Comparison of ENCODE assay signal across 15 cellular contexts in genomic region chr4:140038031-140038533, GRCh38.
A peak's percentile ranks its signal among the peaks of the same experiment; 100 is the strongest.
DNase-seq lines count a peak whose midpoint lies in the region; ATAC-seq and TF ChIP-seq lines count a peak whose summit lies in the region.
"Had no signal": no experiment of that assay in that cellular context is flagged by ENCODE, and none has a peak within 500 bp of the region (broad histone marks: within the 10 kb centered on the region; RNA-seq: fewer than 3 reads in every experiment).

No MANE protein-coding gene starts in this region.

- ATAC-seq in activated naive CD8-positive, alpha-beta T cell treated with anti-CD3 and anti-CD28 coated beads, Interleukin-2, amount 50 U/mL, for 24 hours = peak; percentile 42
- no peak for ATAC-seq in thoracic aorta (ENCODE audit: insufficient number of reproducible peaks, low FRiP score, low read depth)
- no peak for ATAC-seq in activated CD4-positive, CD25-positive, alpha-beta regulatory T cell treated with anti-CD3 and anti-CD28 coated beads, Interleukin-2, amount 50 U/mL, for 24 hours
- ATAC-seq: T-helper 17 cell had no signal

- no peak overlapping the region for H3K4me3 Mint-ChIP-seq in activated naive CD8-positive, alpha-beta T cell treated with anti-CD3 and anti-CD28 coated beads, Interleukin-2, amount 50 U/mL, for 24 hours
- no peak overlapping the region for H3K4me3 Mint-ChIP-seq in activated naive CD8-positive, alpha-beta T cell treated with anti-CD3 and anti-CD28 coated beads for 36 hours
- H3K4me3 Mint-ChIP-seq: activated CD4-positive, alpha-beta memory T cell treated with anti-CD3 and anti-CD28 coated beads, Interleukin-2, amount 10 ng/mL, durations not matched to agents 7 days and 5 days; activated naive CD4-positive, alpha-beta T cell treated with anti-CD3 and anti-CD28 coated beads for 36 hours; memory B cell; T-helper 17 cell had no signal

- no peaks in the 10 kb centered on the region for H3K27me3 Mint-ChIP-seq in activated naive CD8-positive, alpha-beta T cell treated with anti-CD3 and anti-CD28 coated beads, Interleukin-2, amount 50 U/mL, for 24 hours
- H3K27me3 Mint-ChIP-seq in activated naive CD8-positive, alpha-beta T cell treated with anti-CD3 and anti-CD28 coated beads for 36 hours = no peaks in the 10 kb centered on the region

- H3K27me3 ChIP-seq in thoracic aorta (replicated peaks; ENCODE audit: insufficient read depth) = no peaks in the 10 kb centered on the region
- H3K27me3 ChIP-seq: testis had no signal

- TF ChIP-seq CTCF in VCaP (conservative IDR thresholded peaks at IDR 0.05) (no peak), thoracic aorta (IDR thresholded peaks at IDR 0.05) (no peak)

- no peak for DNase-seq in activated naive CD8-positive, alpha-beta T cell treated with anti-CD3 and anti-CD28 coated beads, Interleukin-2, amount 50 U/mL, for 24 hours
- DNase-seq in activated naive CD8-positive, alpha-beta T cell treated with anti-CD3 and anti-CD28 coated beads for 36 hours = no peak
- DNase-seq in hepatic stellate cell (ENCODE audit: low spot score) (peak; percentile 12), thoracic aorta (ENCODE audit: low spot score) (no peak), AG08396 (ENCODE audit: low spot score) (no peak), NCI-H2227 treated with DMSO at 0.1 percent for 48 hours (lab: John Stamatoyannopoulos, UW) (no peak)
- DNase-seq: activated CD4-positive, alpha-beta memory T cell treated with anti-CD3 and anti-CD28 coated beads, Interleukin-2, amount 10 ng/mL, durations not matched to agents 7 days and 5 days; activated naive CD4-positive, alpha-beta T cell treated with anti-CD3 and anti-CD28 coated beads for 36 hours; head of caudate nucleus; NCI-H1105 treated with DMSO at 0.1 percent for 48 hours; T-helper 17 cell; testis had no signal

- H3K4me3 ChIP-seq in thoracic aorta = no peak overlapping the region
- H3K4me3 ChIP-seq: testis had no signal

- H3K9me3 Mint-ChIP-seq in activated naive CD8-positive, alpha-beta T cell treated with anti-CD3 and anti-CD28 coated beads, Interleukin-2, amount 50 U/mL, for 24 hours = no peaks in the 10 kb centered on the region
- H3K9me3 Mint-ChIP-seq in activated naive CD8-positive, alpha-beta T cell treated with anti-CD3 and anti-CD28 coated beads for 36 hours = no peaks in the 10 kb centered on the region
- H3K9me3 Mint-ChIP-seq: activated CD4-positive, alpha-beta memory T cell treated with anti-CD3 and anti-CD28 coated beads, Interleukin-2, amount 10 ng/mL, durations not matched to agents 7 days and 5 days; activated naive CD4-positive, alpha-beta T cell treated with anti-CD3 and anti-CD28 coated beads for 36 hours; memory B cell had no signal

- no peaks in the 10 kb centered on the region for H3K9me3 ChIP-seq in thoracic aorta
- H3K9me3 ChIP-seq: testis had no signal

- H3K36me3 Mint-ChIP-seq in activated naive CD8-positive, alpha-beta T cell treated with anti-CD3 and anti-CD28 coated beads, Interleukin-2, amount 50 U/mL, for 24 hours (ENCODE audit: low read depth) = peaks cover 1% of the 10 kb centered on the region
- no peaks in the 10 kb centered on the region for H3K36me3 Mint-ChIP-seq in activated naive CD8-positive, alpha-beta T cell treated with anti-CD3 and anti-CD28 coated beads for 36 hours
- H3K36me3 Mint-ChIP-seq: memory B cell had no signal

- H3K4me1 ChIP-seq in thoracic aorta (ENCODE audit: control insufficient read depth in 1 of 2, low read depth in 2 of 2) = peaks cover 12 to 31% of the 10 kb centered on the region in 2 donors

- peak overlapping the region; percentile 77 for H3K27ac ChIP-seq in VCaP
- H3K27ac ChIP-seq in thoracic aorta = peak overlapping the region; percentile 29 to 62
- H3K27ac ChIP-seq: testis had no signal

- no peak overlapping the region for H3K27ac Mint-ChIP-seq in activated naive CD8-positive, alpha-beta T cell treated with anti-CD3 and anti-CD28 coated beads, Interleukin-2, amount 50 U/mL, for 24 hours
- no peak overlapping the region for H3K27ac Mint-ChIP-seq in activated naive CD8-positive, alpha-beta T cell treated with anti-CD3 and anti-CD28 coated beads for 36 hours
- H3K27ac Mint-ChIP-seq: activated CD4-positive, alpha-beta memory T cell treated with anti-CD3 and anti-CD28 coated beads, Interleukin-2, amount 10 ng/mL, durations not matched to agents 7 days and 5 days; activated naive CD4-positive, alpha-beta T cell treated with anti-CD3 and anti-CD28 coated beads for 36 hours; memory B cell; T-helper 17 cell had no signal

- no peaks in the 10 kb centered on the region for H3K36me3 ChIP-seq in thoracic aorta

- peaks cover 18% of the 10 kb centered on the region for H3K4me1 Mint-ChIP-seq in activated naive CD8-positive, alpha-beta T cell treated with anti-CD3 and anti-CD28 coated beads, Interleukin-2, amount 50 U/mL, for 24 hours
- H3K4me1 Mint-ChIP-seq in activated naive CD8-positive, alpha-beta T cell treated with anti-CD3 and anti-CD28 coated beads for 36 hours = peaks cover 12% of the 10 kb centered on the region
- H3K4me1 Mint-ChIP-seq: activated CD4-positive, alpha-beta memory T cell treated with anti-CD3 and anti-CD28 coated beads, Interleukin-2, amount 10 ng/mL, durations not matched to agents 7 days and 5 days; memory B cell had no signal
